Comparison of ENCODE assay signal across 10 cellular contexts in genomic region chr1:99647460-99647859, GRCh38. TPM values are rescaled to one million over a fixed set of nuclear protein-coding genes. Genes with fewer than 3 reads are reported as not detected.
DNase-seq lines count a peak whose midpoint lies in the region; ATAC-seq and TF ChIP-seq lines count a peak whose summit lies in the region.
"Had no signal": no experiment of that assay in that cellular context is flagged by ENCODE, and none has a peak within 500 bp of the region (broad histone marks: within the 10 kb centered on the region; RNA-seq: fewer than 3 reads in every experiment).

No MANE protein-coding gene starts in this region.

- H3K4me1 Mint-ChIP-seq in MCF 10A (ENCODE audit: insufficient read depth, unreplicated experiment) (peaks cover 34% of the 10 kb centered on the region), glutamatergic neuron (ENCODE audit: low read depth, unreplicated experiment) (peaks cover 21% of the 10 kb centered on the region), neural crest cell (peaks cover 44% of the 10 kb centered on the region)

- no TSS peak for BruUV-seq in MCF 10A (replicated peaks; lab: Mats Ljungman, UMichigan)

- DNase-seq in breast epithelium (ENCODE audit: low spot score in 2 of 2): no peak
- no peak for DNase-seq in MCF 10A (ENCODE audit: unreplicated experiment)
- DNase-seq in glutamatergic neuron: no peak
- no peak for DNase-seq in neural crest cell (ENCODE audit: low read depth, low spot score)
- no peak for DNase-seq in uterus
- DNase-seq in left colon: no peak
- DNase-seq: activated CD4-positive, CD25-positive, alpha-beta regulatory T cell; foreskin fibroblast had no signal

- H3K27ac ChIP-seq in breast epithelium: peak overlapping the region; percentile 83 to 85
- peak overlapping the region; percentile 78 to 90 for H3K27ac ChIP-seq in uterus

- H3K4me3 Mint-ChIP-seq in MCF 10A (ENCODE audit: unreplicated experiment) (no peak overlapping the region), glutamatergic neuron (ENCODE audit: unreplicated experiment) (peak overlapping the region; percentile 81), neural crest cell (peak overlapping the region; percentile 11)

- H3K9me3 ChIP-seq in breast epithelium (no peaks in the 10 kb centered on the region), uterus (no peaks in the 10 kb centered on the region)

- H3K27me3 ChIP-seq in breast epithelium (no peaks in the 10 kb centered on the region), uterus (no peaks in the 10 kb centered on the region)

- H3K36me3 ChIP-seq in breast epithelium (no peaks in the 10 kb centered on the region), uterus (no peaks in the 10 kb centered on the region)

- H3K4me1 ChIP-seq in breast epithelium (no peaks in the 10 kb centered on the region), uterus (peaks cover 0 to 6% of the 10 kb centered on the region in 2 donors)

- H3K27me3 Mint-ChIP-seq in MCF 10A (ENCODE audit: insufficient read depth, unreplicated experiment) (no peaks in the 10 kb centered on the region), glutamatergic neuron (ENCODE audit: unreplicated experiment) (no peaks in the 10 kb centered on the region), neural crest cell (ENCODE audit: low read depth) (no peaks in the 10 kb centered on the region)

- H3K4me3 ChIP-seq in breast epithelium (peak overlapping the region; percentile 41 to 67 (median 49)), uterus (peak overlapping the region; percentile 32 to 37)

- H3K36me3 Mint-ChIP-seq in MCF 10A (ENCODE audit: insufficient read depth, unreplicated experiment): no peaks in the 10 kb centered on the region
- no peaks in the 10 kb centered on the region for H3K36me3 Mint-ChIP-seq in glutamatergic neuron (ENCODE audit: unreplicated experiment)
- no peaks in the 10 kb centered on the region for H3K36me3 Mint-ChIP-seq in neural crest cell (ENCODE audit: low read depth)

- POLR2A ChIA-PET in MCF 10A (lab: Yijun Ruan, JAX): interaction anchor here (0.6 to 8.4 kb wide), 13 partner anchors 13 to 152 kb away, joined by 3 to 148 read pairs (median 6); no protein-coding TSS in a partner anchor

- no peak for TF ChIP-seq CTCF in breast epithelium (IDR thresholded peaks at IDR 0.05)
- no peak for TF ChIP-seq CTCF in MCF 10A (IDR thresholded peaks at IDR 0.05; ENCODE audit: unreplicated experiment)
- no peak for TF ChIP-seq CTCF in glutamatergic neuron (IDR thresholded peaks at IDR 0.05; ENCODE audit: partially characterized antibody, unreplicated experiment)
- no peak for TF ChIP-seq CTCF in neural crest cell (conservative IDR thresholded peaks at IDR 0.05)
- TF ChIP-seq CTCF in uterus (IDR thresholded peaks at IDR 0.05): no peak

- H3K9me3 Mint-ChIP-seq in MCF 10A (ENCODE audit: unreplicated experiment) (no peaks in the 10 kb centered on the region), glutamatergic neuron (ENCODE audit: unreplicated experiment) (peaks cover 2% of the 10 kb centered on the region), neural crest cell (peaks cover 2% of the 10 kb centered on the region)

- TF ChIP-seq POLR2A in breast epithelium (IDR thresholded peaks at IDR 0.05) (no peak), uterus (IDR thresholded peaks at IDR 0.05) (no peak)

- intact Hi-C loops in breast epithelium (cut with DNase I; ENCODE audit: low total_unique reads) (no loop called here), MCF 10A (cut with micrococcal nuclease) (no loop called here), uterus (cut with DNase I; ENCODE audit: low total_unique reads) (no loop called here), left colon (cut with DNase I, micrococcal nuclease) (no loop called here)

- ATAC-seq in HG03342 (IDR thresholded peaks at IDR 0.05; ENCODE audit: unreplicated experiment) (no peak), HG03139 (IDR thresholded peaks at IDR 0.05; ENCODE audit: unreplicated experiment) (no peak), left colon (no peak)

- CTCF ChIA-PET in MCF 10A (lab: Yijun Ruan, JAX): interaction anchor here (0.6 to 4.7 kb wide), 16 partner anchors 10 to 1167 kb away, joined by 3 to 38 read pairs (median 4); no protein-coding TSS in a partner anchor

- no peak overlapping the region for H3K27ac Mint-ChIP-seq in MCF 10A (ENCODE audit: low read depth, unreplicated experiment)
- no peak overlapping the region for H3K27ac Mint-ChIP-seq in glutamatergic neuron (ENCODE audit: unreplicated experiment)
- H3K27ac Mint-ChIP-seq in neural crest cell (ENCODE audit: unreplicated experiment): no peak overlapping the region

RNA-seq across cellular contexts. Expression of gene PALMD, which starts 1.5 kb away (rescaled TPM):
- 10 to 100 TPM; 35.3 to 96.7 (median 77.7) TPM for total RNA-seq in breast epithelium
- total RNA-seq in MCF 10A (2022): 0.12 and 0.33 TPM in 2 replicates
- 5.1 TPM for total RNA-seq in glutamatergic neuron (ENCODE audit: unreplicated experiment)
- 0.21 and 0.36 TPM in 2 replicates for total RNA-seq in neural crest cell
- total RNA-seq in uterus: 10 to 100 TPM; 17.8 to 64.3 (median 40.6) TPM
- total RNA-seq in left colon: 1 to 10 TPM; 1.5 to 2.7 TPM
